In genomic region chr16:70689970-70690905, GRCh38 we compare ENCODE assay signal across 11 cellular contexts. TPM values are rescaled to one million over a fixed set of nuclear protein-coding genes. Genes with fewer than 3 reads are reported as not detected.
DNase-seq lines count a peak whose midpoint lies in the region; ATAC-seq and TF ChIP-seq lines count a peak whose summit lies in the region.
"Had no signal": no experiment of that assay in that cellular context is flagged by ENCODE, and none has a peak within 500 bp of the region (broad histone marks: within the 10 kb centered on the region; RNA-seq: fewer than 3 reads in every experiment).

No MANE protein-coding gene starts in this region.

- H2BK12ac ChIP-seq in mesenchymal stem cell (ENCODE audit: low read length in 2 of 2) = peak overlapping the region; percentile 90 to 95

- peak overlapping the region; percentile 71 to 85 for H3K18ac ChIP-seq in mesenchymal stem cell (ENCODE audit: low read depth in 1 of 2, low read length in 2 of 2)

- peak overlapping the region; percentile 98 for H4K91ac ChIP-seq in mesenchymal stem cell (ENCODE audit: low read length)

- H3K4me3 ChIP-seq in HEK293 (ENCODE audit: low read depth, low read length) = no peak overlapping the region
- H3K4me3 ChIP-seq in colonic mucosa = no peak overlapping the region
- H3K4me3 ChIP-seq in mesenchymal stem cell (ENCODE audit: insufficient read depth in 1 of 2, low read depth in 1 of 2, low read length in 2 of 2) = no peak overlapping the region
- H3K4me3 ChIP-seq in WERI-Rb-1 (ENCODE audit: low read depth, low read length) = no peak overlapping the region

- H3K23ac ChIP-seq in mesenchymal stem cell (ENCODE audit: low read length in 2 of 2) = no peak overlapping the region

- DNase-seq in colonic mucosa (peak; percentile 71), mesenchymal stem cell (no peak), substantia nigra (lab: John Stamatoyannopoulos, UW) (no peak), WERI-Rb-1 (no peak)
- DNase-seq in activated CD4-positive, alpha-beta T cell treated with anti-CD3 and anti-CD28 coated beads for 1 hour = no peak
- DNase-seq: NK-92 treated with Interleukin-12 subunit alpha and Interleukin-12 subunit beta, amount 100 ng/mL, for 24 hours; T-helper 17 cell had no signal

- no peak overlapping the region for H3K4me2 ChIP-seq in mesenchymal stem cell (ENCODE audit: low read length, poor library complexity, severe bottlenecking)

- no peaks in the 10 kb centered on the region for H3K79me1 ChIP-seq in mesenchymal stem cell (replicated peaks; ENCODE audit: low read length, poor library complexity, severe bottlenecking)

- H3K9ac ChIP-seq in colonic mucosa (ENCODE audit: low read depth in 2 of 2, low read length in 2 of 2) = peak overlapping the region in 1 of 2 donors; percentile 61
- no peak overlapping the region for H3K9ac ChIP-seq in mesenchymal stem cell (ENCODE audit: low read length)

- no peak overlapping the region for H2AK5ac ChIP-seq in mesenchymal stem cell (ENCODE audit: low read length, severe bottlenecking)

- peak overlapping the region; percentile 77 for H2BK15ac ChIP-seq in mesenchymal stem cell (ENCODE audit: low read depth, poor library complexity, severe bottlenecking)

- H3K36me3 ChIP-seq in HEK293 (ENCODE audit: control insufficient read depth in 2 of 2, insufficient read depth in 1 of 2, low read length in 2 of 2) (no peaks in the 10 kb centered on the region), colonic mucosa (no peaks in the 10 kb centered on the region), mesenchymal stem cell (ENCODE audit: control insufficient read depth in 1 of 2, insufficient read depth in 2 of 2, low read depth in 1 of 2, low read length in 2 of 2) (peaks cover 0 to 16% of the 10 kb centered on the region in 2 experiments), WERI-Rb-1 (no peaks in the 10 kb centered on the region)

- 92% methylated on average over 16 of the region's 16 CpGs for WGBS in mesenchymal stem cell

- peak overlapping the region; percentile 69 for H4K8ac ChIP-seq in mesenchymal stem cell (ENCODE audit: low read length)

- H3K4me1 ChIP-seq in HEK293 (ENCODE audit: control insufficient read depth, insufficient read depth, low read length) = peaks cover 7% of the 10 kb centered on the region; the same call in 1 of the 2 replicates
- H3K4me1 ChIP-seq in colonic mucosa = peaks cover 23% of the 10 kb centered on the region
- peaks cover 69% of the 10 kb centered on the region for H3K4me1 ChIP-seq in mesenchymal stem cell (ENCODE audit: control insufficient read depth, insufficient read depth, low read depth, low read length)

- intact Hi-C loops in colonic mucosa (cut with DNase I) = no loop called here

- H3K14ac ChIP-seq in mesenchymal stem cell (ENCODE audit: low read length in 2 of 2) = peak overlapping the region in 1 of 2 experiments; percentile 45

- CTCF ChIA-PET in HEK293 (lab: Yijun Ruan, JAX) = interaction anchor here (0.5 kb wide), 1 partner anchor 86 kb away, joined by 3 read pairs; no protein-coding TSS in a partner anchor

- POLR2A ChIA-PET in HEK293 (lab: Yijun Ruan, JAX) = no interaction called here

- no peaks in the 10 kb centered on the region for H3K9me3 ChIP-seq in HEK293 (ENCODE audit: control insufficient read depth, insufficient read depth, low read depth, low read length)
- no peaks in the 10 kb centered on the region for H3K9me3 ChIP-seq in colonic mucosa
- no peaks in the 10 kb centered on the region for H3K9me3 ChIP-seq in mesenchymal stem cell (ENCODE audit: control insufficient read depth, low read length)
- no peaks in the 10 kb centered on the region for H3K9me3 ChIP-seq in WERI-Rb-1 (ENCODE audit: severe bottlenecking)
- H3K9me3 ChIP-seq: neutrophil had no signal

- peak overlapping the region; percentile 88 for H3K4ac ChIP-seq in mesenchymal stem cell (ENCODE audit: low read depth in 1 of 2, low read length in 2 of 2)

- H3K27ac ChIP-seq in HEK293 (ENCODE audit: extremely low read depth, low read depth, low read length) = no peak overlapping the region
- H3K27ac ChIP-seq in colonic mucosa = peak overlapping the region; percentile 74
- no peak overlapping the region for H3K27ac ChIP-seq in mesenchymal stem cell (ENCODE audit: low read length, poor library complexity, severe bottlenecking)
- peak overlapping the region; percentile 93 for H3K27ac ChIP-seq in substantia nigra (ENCODE audit: low read depth, low read length, poor library complexity, severe bottlenecking)
- H3K27ac ChIP-seq in WERI-Rb-1 = no peak overlapping the region
- H3K27ac ChIP-seq: neutrophil had no signal

- H3K27me3 ChIP-seq in colonic mucosa = no peaks in the 10 kb centered on the region
- H3K27me3 ChIP-seq in mesenchymal stem cell (ENCODE audit: control insufficient read depth in 1 of 2, insufficient read depth in 1 of 2, low read length in 2 of 2) = no peaks in the 10 kb centered on the region
- H3K27me3 ChIP-seq in WERI-Rb-1 (ENCODE audit: insufficient read depth, low read depth, severe bottlenecking) = no peaks in the 10 kb centered on the region

- TF ChIP-seq CTCF in HEK293 (tag by site-specific recombination; IDR thresholded peaks at IDR 0.05) = no peak
- no peak for TF ChIP-seq CTCF in colonic mucosa (IDR thresholded peaks at IDR 0.05)
- TF ChIP-seq CTCF in WERI-Rb-1 (IDR thresholded peaks at IDR 0.05; ENCODE audit: low read depth, low read length) = no peak

- peak overlapping the region; percentile 88 for H2BK120ac ChIP-seq in mesenchymal stem cell (ENCODE audit: low read depth, low read length)

- H2AFZ ChIP-seq in mesenchymal stem cell (ENCODE audit: low read depth, low read length) = no peak overlapping the region

- no peak for ATAC-seq in HG02610 (IDR thresholded peaks at IDR 0.05; ENCODE audit: unreplicated experiment)
- no peak for ATAC-seq in GM19395 (IDR thresholded peaks at IDR 0.05; ENCODE audit: unreplicated experiment)
- ATAC-seq: T-helper 17 cell had no signal

- no peak overlapping the region for H2BK5ac ChIP-seq in mesenchymal stem cell (ENCODE audit: low read depth, low read length, poor library complexity, severe bottlenecking)

TF ChIP-seq in HEK293, 187 proteins besides CTCF, POLR2A, EP300 and RAD21:
- TF ChIP-seq, protein P1, sequence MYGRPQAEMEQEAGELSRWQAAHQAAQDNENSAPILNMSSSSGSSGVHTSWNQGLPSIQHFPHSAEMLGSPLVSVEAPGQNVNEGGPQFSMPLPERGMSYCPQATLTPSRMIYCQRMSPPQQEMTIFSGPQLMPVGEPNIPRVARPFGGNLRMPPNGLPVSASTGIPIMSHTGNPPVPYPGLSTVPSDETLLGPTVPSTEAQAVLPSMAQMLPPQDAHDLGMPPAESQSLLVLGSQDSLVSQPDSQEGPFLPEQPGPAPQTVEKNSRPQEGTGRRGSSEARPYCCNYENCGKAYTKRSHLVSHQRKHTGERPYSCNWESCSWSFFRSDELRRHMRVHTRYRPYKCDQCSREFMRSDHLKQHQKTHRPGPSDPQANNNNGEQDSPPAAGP (tag by site-specific recombination; IDR thresholded peaks at IDR 0.05) = peak; percentile 42; the same call in 1 of the 2 replicates
- TF ChIP-seq MEIS1 (CRISPR knock-in tag; IDR thresholded peaks at IDR 0.05; ENCODE audit: borderline replicate concordance) = no peak
- TF ChIP-seq, protein P2, sequence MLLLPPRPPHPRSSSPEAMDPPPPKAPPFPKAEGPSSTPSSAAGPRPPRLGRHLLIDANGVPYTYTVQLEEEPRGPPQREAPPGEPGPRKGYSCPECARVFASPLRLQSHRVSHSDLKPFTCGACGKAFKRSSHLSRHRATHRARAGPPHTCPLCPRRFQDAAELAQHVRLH (tag by site-specific recombination; IDR thresholded peaks at IDR 0.05) = no peak
- no peak for TF ChIP-seq ZNF48 (tag by site-specific recombination; IDR thresholded peaks at IDR 0.05)
- TF ChIP-seq ZNF692 (tag by site-specific recombination; IDR thresholded peaks at IDR 0.05) = peak; percentile 48; the same call in 1 of the 2 replicates
- no peak for TF ChIP-seq GLIS1 (tag by site-specific recombination; IDR thresholded peaks at IDR 0.05)
- peak; percentile 88 for TF ChIP-seq SCRT2 (tag by site-specific recombination; IDR thresholded peaks at IDR 0.05)
- no peak for TF ChIP-seq ZNF747 (tag by site-specific recombination; IDR thresholded peaks at IDR 0.05)
- no peak for TF ChIP-seq ZNF555 (tag by site-specific recombination; conservative IDR thresholded peaks at IDR 0.05)
- TF ChIP-seq BCL11B (tag by site-specific recombination; IDR thresholded peaks at IDR 0.05; ENCODE audit: low read depth) = no peak
- TF ChIP-seq KLF1 (tag by site-specific recombination; IDR thresholded peaks at IDR 0.05) = peak; percentile 91
- no peak for TF ChIP-seq ZEB2 (tag by site-specific recombination; IDR thresholded peaks at IDR 0.05)
- TF ChIP-seq ZNF548 (tag by site-specific recombination; IDR thresholded peaks at IDR 0.05) = no peak
- TF ChIP-seq ZFP37 (tag by site-specific recombination; IDR thresholded peaks at IDR 0.05) = no peak

RNA-seq across cellular contexts. Expression of gene MTSS2, which starts 4.4 kb away (rescaled TPM):
- total RNA-seq in colonic mucosa = 10 to 100 TPM; 15.5 to 25.3 TPM
- polyA plus RNA-seq in mesenchymal stem cell (2013, experiment 1 of 2) = 105 TPM
- 103 TPM for polyA plus RNA-seq in mesenchymal stem cell (2013, experiment 2 of 2)

RNA-seq across cellular contexts. Expression of gene IL34, which starts 43.9 kb away (rescaled TPM):
- total RNA-seq in colonic mucosa = 1 to 10 TPM; 1.1 to 2.8 TPM
- 0.15 TPM for polyA plus RNA-seq in mesenchymal stem cell (2013, experiment 1 of 2)
- 0.11 TPM for polyA plus RNA-seq in mesenchymal stem cell (2013, experiment 2 of 2)

Comparison
In these comparisons a context has a peak if more than half of its experiments do, and no peak if none do; other contexts are left out.
1. H3K27ac ChIP-seq: peak in colonic mucosa (single experiment) and substantia nigra (single experiment); none in HEK293 (single experiment), mesenchymal stem cell (single experiment) and WERI-Rb-1 (single experiment).